ENCODE assay signal across 29 cellular contexts in genomic region chr2:238963970-238964331, GRCh38.
"Had no signal": no experiment of that assay in that cellular context is flagged by ENCODE, and none has a peak within 500 bp of the region (broad histone marks: within the 10 kb centered on the region; RNA-seq: fewer than 3 reads in every experiment).

No MANE protein-coding gene starts in this region.

- H3K4me3 Mint-ChIP-seq: activated B cell treated with CpG ODN at 0.5 μM for 24 hours; activated CD8-positive, alpha-beta memory T cell treated with anti-CD3 and anti-CD28 coated beads, Interleukin-2, amount 10 ng/mL, durations not matched to agents 7 days and 5 days; activated CD8-positive, alpha-beta T cell treated with anti-CD3 and anti-CD28 coated beads, Interleukin-2, amount 10 ng/mL, durations not matched to agents 7 days and 5 days; activated naive CD4-positive, alpha-beta T cell treated with anti-CD3 and anti-CD28 coated beads, Interleukin-2, amount 10 ng/mL, durations not matched to agents 7 days and 5 days; activated naive CD8-positive, alpha-beta T cell treated with anti-CD3 and anti-CD28 coated beads, Interleukin-2, amount 10 ng/mL, durations not matched to agents 7 days and 5 days; activated T-helper 1 cell treated with anti-CD3 and anti-CD28 coated beads, Interleukin-12 subunit alpha, Interleukin-12 subunit beta, Interleukin-2, Interleukin-4 antibody, amounts not matched to agents 30 ng/mL and 10 ng/mL and 1 ng/mL, durations not matched to agents 14 hours and 24 hours and 36 hours; T-helper 17 cell; T-helper 2 cell treated with Interferon-gamma antibody and Interleukin-4, amounts not matched to agents 5 μg/mL and 100 μg/mL, for 36 hours had no signal

- H3K9me3 ChIP-seq: ascending aorta, colonic mucosa, gastrocnemius medialis had no signal

- DNase-seq: activated B cell treated with CpG ODN at 0.5 μM for 24 hours; activated CD4-positive, alpha-beta T cell treated with anti-CD3 and anti-CD28 coated beads for 48 hours; activated CD4-positive, alpha-beta T cell treated with anti-CD3 and anti-CD28 coated beads, Interleukin-2, amount 50 U/mL, for 1 hour; activated CD4-positive, alpha-beta T cell treated with anti-CD3 and anti-CD28 coated beads, Interleukin-2, amount 50 U/mL, for 48 hours; activated CD8-positive, alpha-beta memory T cell treated with anti-CD3 and anti-CD28 coated beads, Interleukin-2, amount 10 ng/mL, durations not matched to agents 7 days and 5 days; activated CD8-positive, alpha-beta memory T cell treated with anti-CD3 and anti-CD28 coated beads, Interleukin-2, amount 50 U/mL, for 4 hours; activated CD8-positive, alpha-beta T cell treated with anti-CD3 and anti-CD28 coated beads, Interleukin-2, amount 10 ng/mL, durations not matched to agents 7 days and 5 days; activated gamma-delta T cell; activated naive CD4-positive, alpha-beta T cell; activated naive CD4-positive, alpha-beta T cell treated with anti-CD3 and anti-CD28 coated beads, Interleukin-2, amount 10 ng/mL, durations not matched to agents 7 days and 5 days; activated naive CD8-positive, alpha-beta T cell treated with anti-CD3 and anti-CD28 coated beads, Interleukin-2, amount 10 ng/mL, durations not matched to agents 7 days and 5 days; activated T-cell treated with anti-CD3 and anti-CD28 coated beads, Interleukin-2, amount 50 U/mL, for 1 hour; activated T-cell treated with anti-CD3 and anti-CD28 coated beads, Interleukin-2, amount 50 U/mL, for 48 hours; brain microvascular endothelial cell; caudate nucleus; effector CD8-positive, alpha-beta T cell; foreskin keratinocyte; gastrocnemius medialis; glutamatergic neuron; T-helper 1 cell; T-helper 17 cell; T1000; WERI-Rb-1 had no signal

- H3K27me3 ChIP-seq: ascending aorta, brain microvascular endothelial cell, colonic mucosa, foreskin keratinocyte had no signal

- H3K4me1 Mint-ChIP-seq: activated B cell treated with CpG ODN at 0.5 μM for 24 hours; activated CD8-positive, alpha-beta memory T cell treated with anti-CD3 and anti-CD28 coated beads, Interleukin-2, amount 10 ng/mL, durations not matched to agents 7 days and 5 days; activated naive CD4-positive, alpha-beta T cell treated with anti-CD3 and anti-CD28 coated beads, Interleukin-2, amount 10 ng/mL, durations not matched to agents 7 days and 5 days; activated naive CD8-positive, alpha-beta T cell treated with anti-CD3 and anti-CD28 coated beads, Interleukin-2, amount 10 ng/mL, durations not matched to agents 7 days and 5 days; T-helper 17 cell had no signal

- H3K36me3 ChIP-seq: ascending aorta, brain microvascular endothelial cell, colonic mucosa, gastrocnemius medialis, WERI-Rb-1 had no signal

- H3K4me1 ChIP-seq: ascending aorta, colonic mucosa, foreskin keratinocyte, gastrocnemius medialis had no signal

- H3K27ac Mint-ChIP-seq: activated B cell treated with CpG ODN at 0.5 μM for 24 hours; activated CD8-positive, alpha-beta memory T cell treated with anti-CD3 and anti-CD28 coated beads, Interleukin-2, amount 10 ng/mL, durations not matched to agents 7 days and 5 days; activated CD8-positive, alpha-beta T cell treated with anti-CD3 and anti-CD28 coated beads, Interleukin-2, amount 10 ng/mL, durations not matched to agents 7 days and 5 days; activated naive CD4-positive, alpha-beta T cell treated with anti-CD3 and anti-CD28 coated beads, Interleukin-2, amount 10 ng/mL, durations not matched to agents 7 days and 5 days; activated naive CD4-positive, alpha-beta T cell treated with anti-CD3 and anti-CD28 coated beads, Interleukin-2, amount 50 U/mL, for 72 hours; activated naive CD8-positive, alpha-beta T cell treated with anti-CD3 and anti-CD28 coated beads, Interleukin-2, amount 10 ng/mL, durations not matched to agents 7 days and 5 days; activated T-helper 1 cell treated with anti-CD3 and anti-CD28 coated beads, Interleukin-12 subunit alpha, Interleukin-12 subunit beta, Interleukin-2, Interleukin-4 antibody, amounts not matched to agents 30 ng/mL and 10 ng/mL and 1 ng/mL, durations not matched to agents 14 hours and 24 hours and 36 hours; T-helper 17 cell; T-helper 2 cell treated with Interferon-gamma antibody and Interleukin-4, amounts not matched to agents 5 μg/mL and 100 μg/mL, for 36 hours had no signal

- H3K27ac ChIP-seq: ascending aorta, brain microvascular endothelial cell, colonic mucosa, epithelial cell of prostate, foreskin keratinocyte, gastrocnemius medialis, WERI-Rb-1 had no signal

- H3K9me3 Mint-ChIP-seq: activated naive CD4-positive, alpha-beta T cell treated with anti-CD3 and anti-CD28 coated beads, Interleukin-2, amount 10 ng/mL, durations not matched to agents 7 days and 5 days; activated naive CD4-positive, alpha-beta T cell treated with anti-CD3 and anti-CD28 coated beads, Interleukin-2, amount 50 U/mL, for 72 hours; activated naive CD8-positive, alpha-beta T cell treated with anti-CD3 and anti-CD28 coated beads, Interleukin-2, amount 10 ng/mL, durations not matched to agents 7 days and 5 days; activated T-helper 1 cell treated with anti-CD3 and anti-CD28 coated beads, Interleukin-12 subunit alpha, Interleukin-12 subunit beta, Interleukin-2, Interleukin-4 antibody, amounts not matched to agents 30 ng/mL and 10 ng/mL and 1 ng/mL, durations not matched to agents 14 hours and 24 hours and 36 hours; T-helper 2 cell treated with Interferon-gamma antibody and Interleukin-4, amounts not matched to agents 5 μg/mL and 100 μg/mL, for 36 hours had no signal

- H3K4me3 ChIP-seq: ascending aorta, colonic mucosa, gastrocnemius medialis had no signal

- H3K36me3 Mint-ChIP-seq: activated CD8-positive, alpha-beta memory T cell treated with anti-CD3 and anti-CD28 coated beads, Interleukin-2, amount 10 ng/mL, durations not matched to agents 7 days and 5 days; activated naive CD4-positive, alpha-beta T cell treated with anti-CD3 and anti-CD28 coated beads, Interleukin-2, amount 10 ng/mL, durations not matched to agents 7 days and 5 days; activated naive CD4-positive, alpha-beta T cell treated with anti-CD3 and anti-CD28 coated beads, Interleukin-2, amount 50 U/mL, for 72 hours; activated naive CD8-positive, alpha-beta T cell treated with anti-CD3 and anti-CD28 coated beads, Interleukin-2, amount 10 ng/mL, durations not matched to agents 7 days and 5 days had no signal
